31 cellular contexts compared by ENCODE assay signal in the genomic region with DNA sequence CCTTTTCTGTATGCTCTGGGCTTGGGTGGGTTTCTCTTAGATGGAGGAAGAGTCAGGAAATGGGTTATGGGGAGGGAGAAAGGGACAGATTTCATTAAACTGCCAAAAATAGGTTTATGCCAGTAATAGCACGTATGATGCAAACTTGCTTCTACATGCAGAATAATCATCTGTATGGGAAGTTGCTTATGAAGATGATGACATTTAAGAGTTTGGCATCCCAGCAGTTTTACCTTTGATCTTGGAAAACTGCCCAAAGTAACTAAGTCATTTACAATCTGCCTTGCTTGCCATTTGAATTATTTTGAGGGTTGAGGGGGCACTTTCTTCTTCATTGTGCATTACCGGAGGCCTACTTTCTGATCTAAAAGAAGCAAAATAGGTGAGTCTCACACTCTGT.
DNase-seq lines count a peak whose midpoint lies in the region; ATAC-seq and TF ChIP-seq lines count a peak whose summit lies in the region.
"Had no signal": no experiment of that assay in that cellular context is flagged by ENCODE, and none has a peak within 500 bp of the region (broad histone marks: within the 10 kb centered on the region; RNA-seq: fewer than 3 reads in every experiment).

No MANE protein-coding gene starts in this region.

- peaks cover 32% of the 10 kb centered on the region for H3K4me1 Mint-ChIP-seq in activated T-cell treated with anti-CD3 and anti-CD28 coated beads, Interleukin-2, amount 50 U/mL, for 4 hours (ENCODE audit: low read depth)
- H3K4me1 Mint-ChIP-seq in activated CD4-positive, alpha-beta T cell treated with anti-CD3 and anti-CD28 coated beads for 36 hours: peaks cover 28% of the 10 kb centered on the region

- H3K4me2 ChIP-seq in BLaER1 treated with 17β-estradiol and CSF1 and Interleukin-3, amounts not matched to agents 10 nM and 100 nM: peak overlapping the region; percentile 76 to 93 (median 83)
- H3K4me2 ChIP-seq: neural progenitor cell had no signal

- no peaks in the 10 kb centered on the region for H3K9me3 Mint-ChIP-seq in activated T-cell treated with anti-CD3 and anti-CD28 coated beads, Interleukin-2, amount 50 U/mL, for 4 hours
- H3K9me3 Mint-ChIP-seq in activated CD4-positive, alpha-beta T cell treated with anti-CD3 and anti-CD28 coated beads for 36 hours (ENCODE audit: low read depth): no peaks in the 10 kb centered on the region
- H3K9me3 Mint-ChIP-seq: activated naive CD8-positive, alpha-beta T cell treated with anti-CD3 and anti-CD28 coated beads, Interleukin-2, amount 10 ng/mL, durations not matched to agents 7 days and 5 days; HFFc6; neural progenitor cell had no signal

- H4K20me1 ChIP-seq in BLaER1 treated with 17β-estradiol and CSF1 and Interleukin-3, amounts not matched to agents 10 nM and 100 nM: no peaks in the 10 kb centered on the region

- no peak overlapping the region for H3K27ac Mint-ChIP-seq in activated CD4-positive, alpha-beta T cell treated with anti-CD3 and anti-CD28 coated beads for 36 hours
- H3K27ac Mint-ChIP-seq: activated naive CD8-positive, alpha-beta T cell treated with anti-CD3 and anti-CD28 coated beads, Interleukin-2, amount 10 ng/mL, durations not matched to agents 7 days and 5 days; HFFc6; neural progenitor cell had no signal

- ATAC-seq in RWPE2 (ENCODE audit: low read depth) (0 out of 3 replicates have a peak, but pooled peaks have one; percentile 33), left lobe of liver (peak; percentile 8), HG02678 (IDR thresholded peaks at IDR 0.05; ENCODE audit: unreplicated experiment) (no peak)
- ATAC-seq in activated T-cell treated with anti-CD3 and anti-CD28 coated beads, Interleukin-2, amount 50 U/mL, for 4 hours: no peak
- ATAC-seq in activated CD4-positive, alpha-beta T cell treated with anti-CD3 and anti-CD28 coated beads for 36 hours: no peak
- ATAC-seq: right cardiac atrium, Right ventricle myocardium inferior, SK-N-SH treated with all-trans-retinoic acid at 6 μM for 48 hours had no signal

- no peak overlapping the region for H3K4me3 Mint-ChIP-seq in activated T-cell treated with anti-CD3 and anti-CD28 coated beads, Interleukin-2, amount 50 U/mL, for 4 hours
- H3K4me3 Mint-ChIP-seq in activated CD4-positive, alpha-beta T cell treated with anti-CD3 and anti-CD28 coated beads for 36 hours: no peak overlapping the region
- H3K4me3 Mint-ChIP-seq: activated naive CD8-positive, alpha-beta T cell treated with anti-CD3 and anti-CD28 coated beads, Interleukin-2, amount 10 ng/mL, durations not matched to agents 7 days and 5 days; HFFc6; neural progenitor cell had no signal

- H3K36me3 ChIP-seq in BLaER1 treated with 17β-estradiol and CSF1 and Interleukin-3, amounts not matched to agents 10 nM and 100 nM: no peaks in the 10 kb centered on the region
- H3K36me3 ChIP-seq in RWPE2 (ENCODE audit: low read depth) (no peaks in the 10 kb centered on the region), Peyer's patch (no peaks in the 10 kb centered on the region)
- H3K36me3 ChIP-seq: ascending aorta, neural progenitor cell, upper lobe of right lung had no signal

- POLR2A ChIA-PET in activated CD4-positive, alpha-beta T cell treated with anti-CD3 and anti-CD28 coated beads for 36 hours (lab: Charles Lee): no interaction called here

- H3K27me3 Mint-ChIP-seq in activated T-cell treated with anti-CD3 and anti-CD28 coated beads, Interleukin-2, amount 50 U/mL, for 4 hours (ENCODE audit: low read depth): no peaks in the 10 kb centered on the region
- H3K27me3 Mint-ChIP-seq in activated CD4-positive, alpha-beta T cell treated with anti-CD3 and anti-CD28 coated beads for 36 hours: no peaks in the 10 kb centered on the region
- H3K27me3 Mint-ChIP-seq: activated naive CD8-positive, alpha-beta T cell treated with anti-CD3 and anti-CD28 coated beads, Interleukin-2, amount 10 ng/mL, durations not matched to agents 7 days and 5 days had no signal

- peak overlapping the region in 9 of 11 experiments; percentile 52 to 92 (median 72); a peak in 17 of 22 replicates for H3K27ac ChIP-seq in BLaER1 treated with 17β-estradiol and CSF1 and Interleukin-3, amounts not matched to agents 10 nM and 100 nM
- H3K27ac ChIP-seq in RWPE2 (ENCODE audit: poor library complexity, severe bottlenecking): no peak overlapping the region
- peak overlapping the region in 1 of 4 donors; percentile 63 for H3K27ac ChIP-seq in Peyer's patch
- H3K27ac ChIP-seq: ascending aorta, HL-60, neural progenitor cell, upper lobe of right lung had no signal

- H3K4me1 ChIP-seq in BLaER1 treated with 17β-estradiol and CSF1 and Interleukin-3, amounts not matched to agents 10 nM and 100 nM: peaks cover 47 to 72% (median 56%) of the 10 kb centered on the region in 10 experiments
- H3K4me1 ChIP-seq in RWPE2 (ENCODE audit: insufficient read depth, poor library complexity, severe bottlenecking): peaks cover 13% of the 10 kb centered on the region
- H3K4me1 ChIP-seq in Peyer's patch: peaks cover 0 to 19% (median 2%) of the 10 kb centered on the region in 4 donors
- H3K4me1 ChIP-seq: upper lobe of right lung had no signal

- peak overlapping the region in 6 of 11 experiments; percentile 26 to 78 (median 71); a peak in 12 of 22 replicates for H3K9ac ChIP-seq in BLaER1 treated with 17β-estradiol and CSF1 and Interleukin-3, amounts not matched to agents 10 nM and 100 nM
- H3K9ac ChIP-seq: neural progenitor cell had no signal

- TF ChIP-seq POLR2A in Peyer's patch (IDR thresholded peaks at IDR 0.05): no peak

- intact Hi-C loops in activated CD4-positive, alpha-beta T cell treated with anti-CD3 and anti-CD28 coated beads for 36 hours (cut with DNase I, micrococcal nuclease): no loop called here

- no peaks in the 10 kb centered on the region for H3K27me3 ChIP-seq in BLaER1 treated with 17β-estradiol and CSF1 and Interleukin-3, amounts not matched to agents 10 nM and 100 nM
- H3K27me3 ChIP-seq in RWPE2 (ENCODE audit: insufficient read depth, poor library complexity, severe bottlenecking) (no peaks in the 10 kb centered on the region), Peyer's patch (no peaks in the 10 kb centered on the region)
- H3K27me3 ChIP-seq: ascending aorta, neural progenitor cell, upper lobe of right lung had no signal

- no peaks in the 10 kb centered on the region for H3K36me3 Mint-ChIP-seq in activated T-cell treated with anti-CD3 and anti-CD28 coated beads, Interleukin-2, amount 50 U/mL, for 4 hours (ENCODE audit: insufficient read depth)
- no peaks in the 10 kb centered on the region for H3K36me3 Mint-ChIP-seq in activated CD4-positive, alpha-beta T cell treated with anti-CD3 and anti-CD28 coated beads for 36 hours (ENCODE audit: low read depth)
- H3K36me3 Mint-ChIP-seq: activated naive CD8-positive, alpha-beta T cell treated with anti-CD3 and anti-CD28 coated beads, Interleukin-2, amount 10 ng/mL, durations not matched to agents 7 days and 5 days; neural progenitor cell had no signal

- H3K9me3 ChIP-seq in BLaER1 treated with 17β-estradiol and CSF1 and Interleukin-3, amounts not matched to agents 10 nM and 100 nM (replicated peaks in 1 of 11): peaks cover 0 to 7% (median 3%) of the 10 kb centered on the region in 11 experiments; a peak in 7 of 22 replicates
- H3K9me3 ChIP-seq in RWPE2 (ENCODE audit: severe bottlenecking): no peaks in the 10 kb centered on the region
- H3K9me3 ChIP-seq in Peyer's patch: no peaks in the 10 kb centered on the region
- H3K9me3 ChIP-seq: ascending aorta, upper lobe of right lung had no signal

- CTCF ChIA-PET in activated CD4-positive, alpha-beta T cell treated with anti-CD3 and anti-CD28 coated beads for 36 hours (lab: Charles Lee): interaction anchor here (2.2 kb wide), 1 partner anchor 245 kb away, joined by 6 read pairs; no protein-coding TSS in a partner anchor

- TF ChIP-seq CTCF in RWPE2 (IDR thresholded peaks at IDR 0.05; ENCODE audit: poor library complexity, severe bottlenecking) (no peak), Peyer's patch (IDR thresholded peaks at IDR 0.05) (no peak)

- DNase-seq in NCI-H1105 (lab: John Stamatoyannopoulos, UW) (peak; percentile 14), RWPE2 (ENCODE audit: low spot score) (no peak), left lobe of liver (ENCODE audit: low spot score) (no peak), Peyer's patch (no peak)
- DNase-seq in activated T-cell treated with anti-CD3 and anti-CD28 coated beads, Interleukin-2, amount 50 U/mL, for 4 hours: no peak
- no peak for DNase-seq in activated CD4-positive, alpha-beta T cell treated with anti-CD3 and anti-CD28 coated beads for 36 hours
- DNase-seq: ACHN; activated CD4-positive, alpha-beta T cell treated with anti-CD3 and anti-CD28 coated beads for 4 hours; activated effector memory CD4-positive, alpha-beta T cell treated with anti-CD3 and anti-CD28 coated beads, Interleukin-2, amount 50 U/mL, for 16 hours; activated naive CD8-positive, alpha-beta T cell treated with anti-CD3 and anti-CD28 coated beads, Interleukin-2, amount 10 ng/mL, durations not matched to agents 7 days and 5 days; activated T-cell treated with anti-CD3 and anti-CD28 coated beads for 4 hours; Calu3; HFFc6; Kasumi-1; kidney; MV-4-11; NCI-H1930; NCI-H2227 treated with DMSO at 0.1 percent for 48 hours; NCI-H748 treated with DMSO at 0.1 percent for 48 hours; posterior cingulate gyrus; right cardiac atrium; stimulated activated CD4-positive, alpha-beta T cell treated with anti-CD3 and anti-CD28 coated beads, Interleukin-12 subunit alpha, Interleukin-12 subunit beta, amount 100 ng/mL, for 4 hours; stimulated activated CD4-positive, alpha-beta T cell treated with anti-CD3 and anti-CD28 coated beads, Interleukin-4, amount 100 ng/mL, for 1 hour; upper lobe of right lung had no signal

- 0 out of 20 replicates have a peak overlapping the region, but pooled peaks of 2 of the 10 experiments have one; percentile 8 to 43 for H3K4me3 ChIP-seq in BLaER1 treated with 17β-estradiol and CSF1 and Interleukin-3, amounts not matched to agents 10 nM and 100 nM
- no peak overlapping the region for H3K4me3 ChIP-seq in RWPE2 (ENCODE audit: severe bottlenecking)
- no peak overlapping the region for H3K4me3 ChIP-seq in Peyer's patch
- H3K4me3 ChIP-seq: ascending aorta, neural progenitor cell, upper lobe of right lung had no signal

Comparison
In these comparisons a context has a peak if more than half of its experiments do, and no peak if none do; other contexts are left out.
1. ATAC-seq: peak in RWPE2 (single experiment) and left lobe of liver (single experiment); none in activated T-cell treated with anti-CD3 and anti-CD28 coated beads, Interleukin-2, amount 50 U/mL, for 4 hours (0 of 2), activated CD4-positive, alpha-beta T cell treated with anti-CD3 and anti-CD28 coated beads for 36 hours (single experiment) and HG02678 (single experiment).